32 cellular contexts compared by ENCODE assay signal in genomic region chr3:160924776-160925175, GRCh38.
"Had no signal": no experiment of that assay in that cellular context is flagged by ENCODE, and none has a peak within 500 bp of the region (broad histone marks: within the 10 kb centered on the region; RNA-seq: fewer than 3 reads in every experiment).

No MANE protein-coding gene starts in this region.

- H3K36me3 ChIP-seq: adrenal gland, ascending aorta, brain microvascular endothelial cell, breast epithelium, cardiac muscle cell had no signal

- FAIRE-seq: astrocyte, bronchial epithelial cell had no signal

- H3K4me3 ChIP-seq: adrenal gland, ascending aorta, body of pancreas, breast epithelium, cardiac muscle cell had no signal

- H3K9me3 ChIP-seq: adrenal gland, ascending aorta, body of pancreas, breast epithelium had no signal

- DNase-seq: activated effector memory CD4-positive, alpha-beta T cell treated with anti-CD3 and anti-CD28 coated beads, Interleukin-2, amount 50 U/mL, for 16 hours; activated effector memory CD4-positive, alpha-beta T cell treated with Interleukin-2 at 50 U/mL for 16 hours; activated gamma-delta T cell; activated gamma-delta T cell treated with Interleukin-2 at 50 U/mL for 16 hours; activated naive CD4-positive, alpha-beta T cell; activated naive CD4-positive, alpha-beta T cell treated with anti-CD3 and anti-CD28 coated beads for 36 hours; activated naive CD4-positive, alpha-beta T cell treated with anti-CD3 and anti-CD28 coated beads, Interleukin-2, amount 10 ng/mL, durations not matched to agents 7 days and 5 days; activated naive CD4-positive, alpha-beta T cell treated with anti-CD3 and anti-CD28 coated beads, Interleukin-2, amount 50 U/mL, for 16 hours; activated naive CD4-positive, alpha-beta T cell treated with Interleukin-2 at 50 U/mL for 16 hours; activated naive CD8-positive, alpha-beta T cell treated with anti-CD3 and anti-CD28 coated beads for 36 hours; activated naive CD8-positive, alpha-beta T cell treated with anti-CD3 and anti-CD28 coated beads, Interleukin-2, amount 10 ng/mL, durations not matched to agents 7 days and 5 days; activated naive CD8-positive, alpha-beta T cell treated with anti-CD3 and anti-CD28 coated beads, Interleukin-2, amount 50 U/mL, for 24 hours; activated T-cell treated with anti-CD3 and anti-CD28 coated beads, Interleukin-2, amount 50 U/mL, for 24 hours; activated T-cell treated with anti-CD3 and anti-CD28 coated beads, Interleukin-2, amount 50 U/mL, for 4 hours; activated T-cell treated with anti-CD3 and anti-CD28 coated beads, Interleukin-2, amount 50 U/mL, for 48 hours; activated T-cell treated with anti-CD3 and anti-CD28 coated beads, Interleukin-2, amount 50 U/mL, for 72 hours; adrenal gland; amniotic stem cell; amygdala; anterior cingulate cortex; aorta; body of pancreas; brain microvascular endothelial cell; central memory CD4-positive, alpha-beta T cell; cerebellar nuclear complex had no signal

- H3K27ac ChIP-seq: adrenal gland, ascending aorta, body of pancreas, brain microvascular endothelial cell, breast epithelium, cardiac muscle cell had no signal

- ATAC-seq: activated naive CD4-positive, alpha-beta T cell treated with anti-CD3 and anti-CD28 coated beads, Interleukin-2, amount 50 U/mL, for 72 hours; activated naive CD8-positive, alpha-beta T cell treated with anti-CD3 and anti-CD28 coated beads, Interleukin-2, amount 50 U/mL, for 24 hours; activated T-cell treated with anti-CD3 and anti-CD28 coated beads, Interleukin-2, amount 50 U/mL, for 4 hours; activated T-cell treated with anti-CD3 and anti-CD28 coated beads, Interleukin-2, amount 50 U/mL, for 72 hours; activated T-helper 17 cell treated with anti-CD3 and anti-CD28 coated beads, Interleukin-2, amount 50 U/mL, for 72 hours; body of pancreas had no signal

- H3K4me1 ChIP-seq: ascending aorta, breast epithelium had no signal

- H3K27me3 ChIP-seq: adrenal gland, ascending aorta, body of pancreas, brain microvascular endothelial cell, breast epithelium, cardiac muscle cell had no signal
